11 cellular contexts compared by ENCODE assay signal in the genomic region with DNA sequence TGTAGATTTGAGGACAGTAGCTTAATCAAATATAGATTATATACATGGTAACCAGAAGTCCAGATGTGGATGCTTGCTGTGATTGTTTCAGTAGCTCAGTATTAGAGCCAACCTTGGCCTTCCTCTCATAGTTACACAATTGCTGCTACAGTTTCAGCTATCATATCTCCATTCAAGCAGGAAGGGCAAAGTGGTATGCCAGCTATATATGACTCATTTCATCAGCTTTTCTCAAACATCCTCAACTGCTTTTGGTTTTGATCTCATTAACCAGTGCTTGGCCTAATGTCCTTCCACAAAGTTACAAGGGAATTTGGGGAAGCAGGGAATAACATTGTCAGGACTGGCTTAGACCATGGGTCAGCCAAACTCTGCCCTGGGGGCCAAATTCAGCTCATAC.
DNase-seq lines count a peak whose midpoint lies in the region; ATAC-seq, FAIRE-seq and TF ChIP-seq lines count a peak whose summit lies in the region.
"Had no signal": no experiment of that assay in that cellular context is flagged by ENCODE, and none has a peak within 500 bp of the region (broad histone marks: within the 10 kb centered on the region; RNA-seq: fewer than 3 reads in every experiment).

No MANE protein-coding gene starts in this region.

- no peaks in the 10 kb centered on the region for H3K36me3 ChIP-seq in brain microvascular endothelial cell (replicated peaks)
- no peaks in the 10 kb centered on the region for H3K36me3 ChIP-seq in small intestine (ENCODE audit: control insufficient read depth in 2 of 2, insufficient read depth in 2 of 2, low read length in 2 of 2)
- H3K36me3 ChIP-seq in thyroid gland = no peaks in the 10 kb centered on the region

- H3K27me3 ChIP-seq in brain microvascular endothelial cell (replicated peaks) = no peaks in the 10 kb centered on the region
- no peaks in the 10 kb centered on the region for H3K27me3 ChIP-seq in small intestine (ENCODE audit: control insufficient read depth in 2 of 2, insufficient read depth in 2 of 2, low read length in 2 of 2)
- H3K27me3 ChIP-seq in thyroid gland = no peaks in the 10 kb centered on the region

- H3K4me3 ChIP-seq in brain microvascular endothelial cell (ENCODE audit: low read depth, low read length) (no peak overlapping the region), small intestine (ENCODE audit: low read depth in 1 of 2, low read length in 2 of 2) (no peak overlapping the region), thyroid gland (replicated peaks in 1 of 3) (no peak overlapping the region)

- no peaks in the 10 kb centered on the region for H3K27me3 Mint-ChIP-seq in activated T-helper 2 cell treated with anti-CD3 and anti-CD28 coated beads, Interferon-gamma antibody, Interleukin-2, Interleukin-4, amounts not matched to agents 10 μg/mL and 5 μg/mL and 100 μg/mL, durations not matched to agents 14 hours and 24 hours and 36 hours (ENCODE audit: low read depth)

- no peaks in the 10 kb centered on the region for H3K4me1 Mint-ChIP-seq in activated T-helper 2 cell treated with anti-CD3 and anti-CD28 coated beads, Interferon-gamma antibody, Interleukin-2, Interleukin-4, amounts not matched to agents 10 μg/mL and 5 μg/mL and 100 μg/mL, durations not matched to agents 14 hours and 24 hours and 36 hours (ENCODE audit: low read depth)
- H3K4me1 Mint-ChIP-seq: nephron had no signal

- TF ChIP-seq POLR2A in thyroid gland (IDR thresholded peaks at IDR 0.05) = no peak

- H3K4me3 Mint-ChIP-seq in activated T-helper 2 cell treated with anti-CD3 and anti-CD28 coated beads, Interferon-gamma antibody, Interleukin-2, Interleukin-4, amounts not matched to agents 10 μg/mL and 5 μg/mL and 100 μg/mL, durations not matched to agents 14 hours and 24 hours and 36 hours (ENCODE audit: low read depth) = no peak overlapping the region
- H3K4me3 Mint-ChIP-seq: nephron had no signal

- H3K27ac ChIP-seq in brain microvascular endothelial cell (no peak overlapping the region), small intestine (ENCODE audit: low read depth in 1 of 2, low read length in 1 of 2) (no peak overlapping the region), thyroid gland (no peak overlapping the region)

- TF ChIP-seq CTCF in brain microvascular endothelial cell (IDR thresholded peaks at IDR 0.05; ENCODE audit: low read depth, low read length, missing control alignments) = no peak
- no peak for TF ChIP-seq CTCF in thyroid gland (IDR thresholded peaks at IDR 0.05)

- intact Hi-C loops in activated T-helper 2 cell treated with anti-CD3 and anti-CD28 coated beads, Interferon-gamma antibody, Interleukin-2, Interleukin-4, amounts not matched to agents 10 μg/mL and 5 μg/mL and 100 μg/mL, durations not matched to agents 14 hours and 24 hours and 36 hours (cut with micrococcal nuclease) = no loop called here
- intact Hi-C loops in thyroid gland (cut with DNase I) = no loop called here

- DNase-seq in NCI-H82 (lab: John Stamatoyannopoulos, UW) (peak; percentile 23), NCI-H82 treated with DMSO at 0.1 percent for 48 hours (lab: John Stamatoyannopoulos, UW; ENCODE audit: unreplicated experiment) (no peak), brain microvascular endothelial cell (peak; percentile 47), small intestine (peak; percentile 10), ecto neural progenitor cell (ENCODE audit: low spot score) (no peak), thyroid gland (no peak)
- DNase-seq in activated T-helper 2 cell treated with anti-CD3 and anti-CD28 coated beads, Interferon-gamma antibody, Interleukin-2, Interleukin-4, amounts not matched to agents 10 μg/mL and 5 μg/mL and 100 μg/mL, durations not matched to agents 14 hours and 24 hours and 36 hours (ENCODE audit: low spot score) = no peak
- DNase-seq: NCI-H2227 treated with DMSO at 0.1 percent for 48 hours had no signal

- peak; percentile 87 for ATAC-seq in HG03175 (IDR thresholded peaks at IDR 0.05; ENCODE audit: unreplicated experiment)

- H3K36me3 Mint-ChIP-seq in activated T-helper 2 cell treated with anti-CD3 and anti-CD28 coated beads, Interferon-gamma antibody, Interleukin-2, Interleukin-4, amounts not matched to agents 10 μg/mL and 5 μg/mL and 100 μg/mL, durations not matched to agents 14 hours and 24 hours and 36 hours (ENCODE audit: low read depth) = no peaks in the 10 kb centered on the region

- no peak for FAIRE-seq in small intestine (lab: Jason Lieb, UNC)
- FAIRE-seq: A204.1 had no signal

- in situ Hi-C loops in brain microvascular endothelial cell (cut with HindIII; ENCODE audit: low pct_ligation_motif_present, low sequenced_read_pairs) = no loop called here

- H3K4me1 ChIP-seq in small intestine (ENCODE audit: control insufficient read depth in 2 of 2, insufficient read depth in 1 of 2, low read depth in 1 of 2, low read length in 1 of 2) (no peaks in the 10 kb centered on the region), thyroid gland (no peaks in the 10 kb centered on the region)

- H3K9me3 ChIP-seq in small intestine (ENCODE audit: control insufficient read depth, low read depth) (no peaks in the 10 kb centered on the region), thyroid gland (no peaks in the 10 kb centered on the region)

- H3K9me3 Mint-ChIP-seq in activated T-helper 2 cell treated with anti-CD3 and anti-CD28 coated beads, Interferon-gamma antibody, Interleukin-2, Interleukin-4, amounts not matched to agents 10 μg/mL and 5 μg/mL and 100 μg/mL, durations not matched to agents 14 hours and 24 hours and 36 hours = no peaks in the 10 kb centered on the region
- H3K9me3 Mint-ChIP-seq: nephron had no signal

- no peak overlapping the region for H3K27ac Mint-ChIP-seq in activated T-helper 2 cell treated with anti-CD3 and anti-CD28 coated beads, Interferon-gamma antibody, Interleukin-2, Interleukin-4, amounts not matched to agents 10 μg/mL and 5 μg/mL and 100 μg/mL, durations not matched to agents 14 hours and 24 hours and 36 hours
- H3K27ac Mint-ChIP-seq: nephron had no signal

Comparison
In these comparisons a context has a peak if more than half of its experiments do, and no peak if none do; other contexts are left out.
1. DNase-seq: peak in NCI-H82 (single experiment), brain microvascular endothelial cell (single experiment) and small intestine (single experiment); none in NCI-H82 treated with DMSO at 0.1 percent for 48 hours (single experiment), ecto neural progenitor cell (single experiment), activated T-helper 2 cell treated with anti-CD3 and anti-CD28 coated beads, Interferon-gamma antibody, Interleukin-2, Interleukin-4, amounts not matched to agents 10 μg/mL and 5 μg/mL and 100 μg/mL, durations not matched to agents 14 hours and 24 hours and 36 hours (single experiment) and thyroid gland (0 of 2).